ENCODE assay signal across 8 cellular contexts in the genomic region with DNA sequence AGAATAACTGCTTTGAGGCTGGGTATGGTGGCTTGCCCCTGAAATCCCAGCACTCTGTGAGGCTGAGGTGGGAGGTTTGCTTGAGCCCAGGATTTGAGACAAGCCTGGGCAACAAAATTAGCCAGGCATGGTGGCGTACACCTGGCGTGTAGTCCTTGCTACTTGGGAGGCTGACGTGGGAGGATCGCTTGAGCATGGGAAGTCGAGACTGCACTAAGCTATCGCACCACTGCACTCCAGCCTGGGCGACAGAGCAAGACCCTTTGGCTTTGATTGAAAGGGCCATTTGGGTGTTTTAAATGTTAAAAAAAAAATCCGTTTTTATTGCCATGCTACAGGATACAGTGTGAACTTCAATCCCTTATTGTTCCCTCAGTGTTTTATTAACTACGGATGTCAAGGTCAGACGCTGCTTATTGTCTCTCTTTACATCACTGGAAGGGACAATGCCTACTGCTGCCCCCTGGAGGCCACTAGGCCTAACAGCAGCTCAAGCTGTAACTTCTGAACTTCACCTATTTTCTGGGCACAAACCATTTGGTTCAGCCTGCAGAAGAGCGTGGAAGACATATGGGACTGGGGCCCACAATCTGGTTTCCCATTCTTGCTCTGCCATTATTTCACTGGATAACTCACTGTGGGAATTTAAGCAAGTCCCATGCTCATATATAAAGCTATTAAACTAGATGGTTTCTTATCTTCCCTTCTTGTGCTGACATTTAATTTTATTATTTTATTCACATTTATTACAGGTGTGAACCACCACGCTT. TPM values are rescaled to one million over a fixed set of nuclear protein-coding genes. Genes with fewer than 3 reads are reported as not detected.
DNase-seq lines count a peak whose midpoint lies in the region; ATAC-seq and TF ChIP-seq lines count a peak whose summit lies in the region.

No MANE protein-coding gene starts in this region.

- H3K27ac ChIP-seq in VCaP: 0 out of 2 replicates have a peak overlapping the region, but pooled peaks have one; percentile 22

- peaks cover 26% of the 10 kb centered on the region for H3K27me3 Mint-ChIP-seq in MCF 10A (ENCODE audit: insufficient read depth, unreplicated experiment)

- H3K4me3 Mint-ChIP-seq in MCF 10A (ENCODE audit: unreplicated experiment): no peak overlapping the region

- TF ChIP-seq CTCF in VCaP (conservative IDR thresholded peaks at IDR 0.05): peak; percentile 99
- TF ChIP-seq CTCF in MCF 10A (IDR thresholded peaks at IDR 0.05; ENCODE audit: unreplicated experiment): peak; percentile 73

- CTCF ChIA-PET in MCF 10A (lab: Yijun Ruan, JAX): interaction anchor here (0.6 to 10.6 kb wide), 38 partner anchors 8 to 464 kb away, joined by 3 to 222 read pairs (median 4); a partner anchor contains a TSS

- BruUV-seq in MCF 10A (replicated peaks; lab: Mats Ljungman, UMichigan): no TSS peak

- H3K9me3 Mint-ChIP-seq in MCF 10A (ENCODE audit: unreplicated experiment): no peaks in the 10 kb centered on the region

- ATAC-seq in Right ventricle myocardium inferior (peak; percentile 54), GM18511 (IDR thresholded peaks at IDR 0.05; ENCODE audit: unreplicated experiment) (no peak)

- POLR2A ChIA-PET in MCF 10A (lab: Yijun Ruan, JAX): interaction anchor here (0.6 to 1.5 kb wide), 5 partner anchors 12 to 313 kb away, joined by 3 to 7 read pairs (median 3); a partner anchor contains a TSS

- intact Hi-C loops in Right ventricle myocardium inferior (cut with DNase I): loop anchor here (1.0 to 10.0 kb wide), 3 partner anchors 114 to 465 kb away; no protein-coding TSS in a partner anchor
- intact Hi-C loops in cardiac septum (cut with DNase I): loop anchor here (2.0 to 10.0 kb wide), 3 partner anchors 114 to 458 kb away; no protein-coding TSS in a partner anchor
- intact Hi-C loops in MCF 10A (cut with micrococcal nuclease): loop anchor here (1.0 to 2.0 kb wide), 2 partner anchors 114 to 310 kb away; no protein-coding TSS in a partner anchor

- no peaks in the 10 kb centered on the region for H3K36me3 Mint-ChIP-seq in MCF 10A (ENCODE audit: insufficient read depth, unreplicated experiment)

- no peak overlapping the region for H3K27ac Mint-ChIP-seq in MCF 10A (ENCODE audit: low read depth, unreplicated experiment)

- H3K4me1 Mint-ChIP-seq in MCF 10A (ENCODE audit: insufficient read depth, unreplicated experiment): no peaks in the 10 kb centered on the region

- peak; percentile 76 for DNase-seq in Right ventricle myocardium inferior (ENCODE audit: missing footprints)
- no peak for DNase-seq in cardiac septum (ENCODE audit: low spot score)
- DNase-seq in NCI-H2171 (lab: John Stamatoyannopoulos, UW): peak; percentile 68
- peak; percentile 61 for DNase-seq in MCF 10A (ENCODE audit: unreplicated experiment)
- DNase-seq in islet precursor cell: peak; percentile 76
- peak; percentile 34 to 44 (median 40) for DNase-seq in stimulated activated CD4-positive, alpha-beta T cell treated with anti-CD3 and anti-CD28 coated beads, Interleukin-1b, Interleukin-23, amount 100 ng/mL, for 24 hours (ENCODE audit: low read depth in 4 of 4, low spot score in 1 of 4)

RNA-seq across cellular contexts. Expression of a gene that starts 15.3 kb away (rescaled TPM):
- total RNA-seq in Right ventricle myocardium inferior: 22.5 TPM
- total RNA-seq in cardiac septum: 28.0 TPM
- 43.4 and 50.1 TPM in 2 replicates for total RNA-seq in MCF 10A (2022)
